27 cellular contexts compared by ENCODE assay signal in genomic region chr2:177593448-177593847, GRCh38.
"Had no signal": no experiment of that assay in that cellular context is flagged by ENCODE, and none has a peak within 500 bp of the region (broad histone marks: within the 10 kb centered on the region; RNA-seq: fewer than 3 reads in every experiment).

No MANE protein-coding gene starts in this region.

- H3K27me3 Mint-ChIP-seq: dendritic cell treated with granulocyte-macrophage colony-stimulating factor and Interleukin-4, amounts not matched to agents 40 ng/mL and 50 ng/mL, for 4 days had no signal

- H3K27ac ChIP-seq: colonic mucosa, esophagus muscularis mucosa, foreskin keratinocyte, gastroesophageal sphincter, heart left ventricle, hepatocyte, left lung, neural progenitor cell, prostate gland, right atrium auricular region, sigmoid colon, stomach, testis, tibial artery, upper lobe of left lung, vagina had no signal

- H3K36me3 ChIP-seq: colonic mucosa, esophagus muscularis mucosa, gastroesophageal sphincter, heart left ventricle, left lung, neural progenitor cell, prostate gland, right atrium auricular region, sigmoid colon, stomach, tibial artery, upper lobe of left lung, vagina had no signal

- H3K4me3 Mint-ChIP-seq: dendritic cell treated with granulocyte-macrophage colony-stimulating factor and Interleukin-4, amounts not matched to agents 40 ng/mL and 50 ng/mL, for 4 days; naive thymus-derived CD8-positive, alpha-beta T cell; neural progenitor cell; stimulated activated effector memory CD8-positive, alpha-beta T cell treated with anti-CD3 and anti-CD28 coated beads, Interleukin-12 subunit alpha, Interleukin-12 subunit beta, amount 100 ng/mL, for 72 hours had no signal

- H3K4me3 ChIP-seq: colonic mucosa, esophagus muscularis mucosa, gastroesophageal sphincter, heart left ventricle, hepatocyte, left lung, neural progenitor cell, prostate gland, right atrium auricular region, sigmoid colon, stomach, testis, tibial artery, upper lobe of left lung, vagina had no signal

- H3K79me2 ChIP-seq: hepatocyte had no signal

- H3K9me3 Mint-ChIP-seq: dendritic cell treated with granulocyte-macrophage colony-stimulating factor and Interleukin-4, amounts not matched to agents 40 ng/mL and 50 ng/mL, for 4 days; naive thymus-derived CD8-positive, alpha-beta T cell; neural progenitor cell; stimulated activated effector memory CD8-positive, alpha-beta T cell treated with anti-CD3 and anti-CD28 coated beads, Interleukin-12 subunit alpha, Interleukin-12 subunit beta, amount 100 ng/mL, for 72 hours had no signal

- H3K4me1 Mint-ChIP-seq: naive thymus-derived CD8-positive, alpha-beta T cell; stimulated activated effector memory CD8-positive, alpha-beta T cell treated with anti-CD3 and anti-CD28 coated beads, Interleukin-12 subunit alpha, Interleukin-12 subunit beta, amount 100 ng/mL, for 72 hours had no signal

- H3K4me1 ChIP-seq: colonic mucosa, foreskin keratinocyte, left lung, neural progenitor cell, prostate gland had no signal

- H3K36me3 Mint-ChIP-seq: naive thymus-derived CD8-positive, alpha-beta T cell; neural progenitor cell; stimulated activated effector memory CD8-positive, alpha-beta T cell treated with anti-CD3 and anti-CD28 coated beads, Interleukin-12 subunit alpha, Interleukin-12 subunit beta, amount 100 ng/mL, for 72 hours had no signal

- H3K9ac ChIP-seq: neural progenitor cell had no signal

- H3K9me3 ChIP-seq: colonic mucosa, esophagus muscularis mucosa, gastroesophageal sphincter, heart left ventricle, left lung, prostate gland, right atrium auricular region, sigmoid colon, stomach, testis, tibial artery, upper lobe of left lung, vagina had no signal

- H2AFZ ChIP-seq: hepatocyte, neural progenitor cell had no signal

- H3K27ac Mint-ChIP-seq: dendritic cell treated with granulocyte-macrophage colony-stimulating factor and Interleukin-4, amounts not matched to agents 40 ng/mL and 50 ng/mL, for 4 days; stimulated activated effector memory CD8-positive, alpha-beta T cell treated with anti-CD3 and anti-CD28 coated beads, Interleukin-12 subunit alpha, Interleukin-12 subunit beta, amount 100 ng/mL, for 72 hours had no signal

- H3K27me3 ChIP-seq: colonic mucosa, esophagus muscularis mucosa, gastroesophageal sphincter, heart left ventricle, hepatocyte, left lung, neural progenitor cell, right atrium auricular region, sigmoid colon, stomach, testis, upper lobe of left lung, vagina had no signal

- ATAC-seq: foreskin keratinocyte; gastroesophageal sphincter; heart left ventricle; left lung; naive thymus-derived CD8-positive, alpha-beta T cell; stimulated activated effector memory CD8-positive, alpha-beta T cell treated with anti-CD3 and anti-CD28 coated beads, Interleukin-12 subunit alpha, Interleukin-12 subunit beta, amount 100 ng/mL, for 72 hours had no signal

- H3K4me2 ChIP-seq: hepatocyte, neural progenitor cell had no signal

- DNase-seq: colonic mucosa; effector CD8-positive, alpha-beta T cell; foreskin keratinocyte; heart left ventricle; kidney; left lung; mesenchymal stem cell; naive thymus-derived CD8-positive, alpha-beta T cell; nucleus accumbens; sigmoid colon; stimulated activated CD4-positive, alpha-beta T cell treated with anti-CD3 and anti-CD28 coated beads, Interleukin-2, amount 100 ng/mL, for 24 hours; stimulated activated CD4-positive, alpha-beta T cell treated with anti-CD3 and anti-CD28 coated beads, Interleukin-4, amount 100 ng/mL, for 24 hours; stimulated activated naive CD4-positive, alpha-beta T cell treated with Interleukin-2 at 50 U/mL for 16 hours; stomach; testis; tibial artery; upper lobe of left lung had no signal

- FAIRE-seq: endothelial cell of umbilical vein, kidney had no signal
